8 cellular contexts compared by ENCODE assay signal in genomic region chr11:12111482-12112149, GRCh38. TPM values are rescaled to one million over a fixed set of nuclear protein-coding genes. Genes with fewer than 3 reads are reported as not detected.
A peak's percentile ranks its signal among the peaks of the same experiment; 100 is the strongest.
DNase-seq lines count a peak whose midpoint lies in the region; ATAC-seq, FAIRE-seq and TF ChIP-seq lines count a peak whose summit lies in the region.

No MANE protein-coding gene starts in this region.

- peaks cover 0 to 3% of the 10 kb centered on the region in 2 experiments; a peak in 2 of 5 replicates for H3K27me3 ChIP-seq in HepG2 (ENCODE audit: control insufficient read depth in 1 of 2, insufficient read depth in 2 of 2, low read length in 2 of 2)
- H3K27me3 ChIP-seq in tibial artery, result no peaks in the 10 kb centered on the region

- H3K9ac ChIP-seq in HepG2 (ENCODE audit: insufficient read depth, low read depth, low read length), result no peak overlapping the region

- TF ChIP-seq CTCF in MCF 10A (IDR thresholded peaks at IDR 0.05; ENCODE audit: unreplicated experiment) (no peak), HepG2 (CRISPR knock-in tag; IDR thresholded peaks at IDR 0.05) (no peak), tibial artery (IDR thresholded peaks at IDR 0.05) (peak in 1 of 2 experiments; percentile 3)

- H3K27ac Mint-ChIP-seq in activated CD8-positive, alpha-beta memory T cell treated with anti-CD3 and anti-CD28 coated beads, Interleukin-2, amount 10 ng/mL, durations not matched to agents 7 days and 5 days, result peak overlapping the region; percentile 0
- no peak overlapping the region for H3K27ac Mint-ChIP-seq in MCF 10A (ENCODE audit: low read depth, unreplicated experiment)

- H3K9me3 ChIP-seq in HepG2 (ENCODE audit: low read length), result no peaks in the 10 kb centered on the region
- no peaks in the 10 kb centered on the region for H3K9me3 ChIP-seq in tibial artery

- WGBS in HepG2 (ENCODE audit: low lambda C conversion rate), result 86% methylated on average over 6 of the region's 13 CpGs

- peaks cover 53% of the 10 kb centered on the region for H3K4me1 Mint-ChIP-seq in activated CD8-positive, alpha-beta memory T cell treated with anti-CD3 and anti-CD28 coated beads, Interleukin-2, amount 10 ng/mL, durations not matched to agents 7 days and 5 days
- peaks cover 29% of the 10 kb centered on the region for H3K4me1 Mint-ChIP-seq in MCF 10A (ENCODE audit: insufficient read depth, unreplicated experiment)

- peaks cover 4% of the 10 kb centered on the region for H3K36me3 Mint-ChIP-seq in activated CD8-positive, alpha-beta memory T cell treated with anti-CD3 and anti-CD28 coated beads, Interleukin-2, amount 10 ng/mL, durations not matched to agents 7 days and 5 days
- H3K36me3 Mint-ChIP-seq in MCF 10A (ENCODE audit: insufficient read depth, unreplicated experiment), result peaks cover 17% of the 10 kb centered on the region

- H4K20me1 ChIP-seq in HepG2 (ENCODE audit: insufficient read depth, low read length), result no peaks in the 10 kb centered on the region

- peak overlapping the region; percentile 76 for H3K4me2 ChIP-seq in HepG2 (ENCODE audit: low read depth, low read length)

- no peak for ATAC-seq in activated CD8-positive, alpha-beta memory T cell treated with anti-CD3 and anti-CD28 coated beads, Interleukin-2, amount 10 ng/mL, durations not matched to agents 7 days and 5 days
- ATAC-seq in HepG2 (no peak), HG03432 (IDR thresholded peaks at IDR 0.05; ENCODE audit: unreplicated experiment) (no peak), HG03469 (IDR thresholded peaks at IDR 0.05; ENCODE audit: unreplicated experiment) (no peak)

- no peak overlapping the region for H2AFZ ChIP-seq in HepG2 (ENCODE audit: low read length)

- TF ChIP-seq POLR2A in HepG2 (IDR thresholded peaks at IDR 0.05; ENCODE audit: insufficient read depth in 1 of 2, low read depth in 2 of 2, low read length in 2 of 2), result no peak

- peak overlapping the region in 1 of 3 experiments; percentile 59; a peak in 1 of 6 replicates for H3K4me3 ChIP-seq in HepG2 (replicated peaks in 1 of 3; ENCODE audit: insufficient read depth in 1 of 3, low read depth in 2 of 3, low read length in 3 of 3)
- peak overlapping the region; percentile 89 to 95 for H3K4me3 ChIP-seq in tibial artery

- CTCF ChIA-PET in activated CD8-positive, alpha-beta memory T cell treated with anti-CD3 and anti-CD28 coated beads, Interleukin-2, amount 10 ng/mL, durations not matched to agents 7 days and 5 days (lab: Charles Lee), result interaction anchor here (1.3 kb wide), 1 partner anchor 50 kb away, joined by 4 read pairs; no protein-coding TSS in a partner anchor
- CTCF ChIA-PET in MCF 10A (lab: Yijun Ruan, JAX), result no interaction called here
- CTCF ChIA-PET in HepG2 (lab: Yijun Ruan, JAX; ENCODE audit: low intra/inter-chr PET ratio, low total read pairs), result interaction anchor here (1.3 kb wide), 1 partner anchor 125 kb away, joined by 3 read pairs; no protein-coding TSS in a partner anchor

- no peak for DNase-seq in activated CD8-positive, alpha-beta memory T cell treated with anti-CD3 and anti-CD28 coated beads, Interleukin-2, amount 10 ng/mL, durations not matched to agents 7 days and 5 days
- DNase-seq in activated CD8-positive, alpha-beta memory T cell treated with anti-CD3 and anti-CD28 coated beads, Interleukin-2, amount 50 U/mL, for 48 hours, result no peak
- DNase-seq in MCF 10A (ENCODE audit: unreplicated experiment) (no peak), HepG2 (ENCODE audit: low spot score) (no peak), tibial artery (peak; percentile 41 to 82), mucosa of gallbladder (ENCODE audit: low spot score) (no peak)

- H3K9me3 Mint-ChIP-seq in activated CD8-positive, alpha-beta memory T cell treated with anti-CD3 and anti-CD28 coated beads, Interleukin-2, amount 10 ng/mL, durations not matched to agents 7 days and 5 days (ENCODE audit: low read depth), result no peaks in the 10 kb centered on the region
- no peaks in the 10 kb centered on the region for H3K9me3 Mint-ChIP-seq in MCF 10A (ENCODE audit: unreplicated experiment)

- no peak for FAIRE-seq in HepG2 (lab: Jason Lieb, UNC)

- TF ChIP-seq RAD21 in HepG2 (CRISPR knock-in tag; IDR thresholded peaks at IDR 0.05), result no peak

- H3K27ac ChIP-seq in HepG2 (ENCODE audit: extremely low read length, insufficient read depth, low read length) (no peak overlapping the region), tibial artery (peak overlapping the region; percentile 94 to 99)

- in situ Hi-C loops in HepG2 (cut with HindIII; ENCODE audit: extremely low pct_ligation_motif_present, low pct_unique_long_range_greater_than_20kb), result loop anchor here (10.0 kb wide), 1 partner anchor 123 kb away; no protein-coding TSS in a partner anchor

- intact Hi-C loops in MCF 10A (cut with micrococcal nuclease), result loop anchor here (2.0 to 5.0 kb wide), 2 partner anchors 65 to 179 kb away; no protein-coding TSS in a partner anchor
- intact Hi-C loops in HepG2 (cut with micrococcal nuclease; ENCODE audit: unreplicated experiment), result loop anchor here (10.0 kb wide), 1 partner anchor 57 kb away; no protein-coding TSS in a partner anchor
- intact Hi-C loops in tibial artery (cut with DNase I; ENCODE audit: low total_unique reads), result loop anchor here (2.0 kb wide), 1 partner anchor 51 kb away; no protein-coding TSS in a partner anchor

- H3K4me1 ChIP-seq in HepG2 (ENCODE audit: insufficient read depth, low read length) (peaks cover 26% of the 10 kb centered on the region), tibial artery (peaks cover 0 to 61% (median 34%) of the 10 kb centered on the region in 4 donors)

- TF ChIP-seq EP300 in HepG2 (IDR thresholded peaks at IDR 0.05; ENCODE audit: low read depth in 2 of 2, low read length in 2 of 2) (no peak), HepG2 (CRISPR knock-in tag; IDR thresholded peaks at IDR 0.05; ENCODE audit: borderline replicate concordance) (no peak)

- H3K79me2 ChIP-seq in HepG2 (ENCODE audit: insufficient read depth, low read length), result no peaks in the 10 kb centered on the region

- H3K36me3 ChIP-seq in HepG2 (replicated peaks in 1 of 2; ENCODE audit: control insufficient read depth in 1 of 2, insufficient read depth in 2 of 2, low read length in 2 of 2) (no peaks in the 10 kb centered on the region), tibial artery (no peaks in the 10 kb centered on the region)

- no peaks in the 10 kb centered on the region for H3K27me3 Mint-ChIP-seq in activated CD8-positive, alpha-beta memory T cell treated with anti-CD3 and anti-CD28 coated beads, Interleukin-2, amount 10 ng/mL, durations not matched to agents 7 days and 5 days
- no peaks in the 10 kb centered on the region for H3K27me3 Mint-ChIP-seq in MCF 10A (ENCODE audit: insufficient read depth, unreplicated experiment)

- BruUV-seq in MCF 10A (replicated peaks; lab: Mats Ljungman, UMichigan) (TSS peak; percentile 30), HepG2 (replicated peaks; lab: Mats Ljungman, UMichigan) (no TSS peak)

- POLR2A ChIA-PET in MCF 10A (lab: Yijun Ruan, JAX) (interaction anchor here (0.6 to 7.2 kb wide), 13 partner anchors 13 to 1302 kb away, joined by 3 to 79 read pairs (median 4); no protein-coding TSS in a partner anchor), HepG2 (lab: Yijun Ruan, JAX) (no interaction called here)

- H3K4me3 Mint-ChIP-seq in activated CD8-positive, alpha-beta memory T cell treated with anti-CD3 and anti-CD28 coated beads, Interleukin-2, amount 10 ng/mL, durations not matched to agents 7 days and 5 days, result peak overlapping the region; percentile 80
- H3K4me3 Mint-ChIP-seq in MCF 10A (ENCODE audit: unreplicated experiment), result peak overlapping the region; percentile 79

TF ChIP-seq in HepG2, 621 proteins besides CTCF, POLR2A, EP300 and RAD21 (continues in another document):
- TF ChIP-seq ZNF550 (CRISPR knock-in tag; IDR thresholded peaks at IDR 0.05; ENCODE audit: borderline replicate concordance) (no peak), RARG (CRISPR knock-in tag; IDR thresholded peaks at IDR 0.05; ENCODE audit: low read depth) (no peak), CENPBD1 (CRISPR knock-in tag; IDR thresholded peaks at IDR 0.05; ENCODE audit: borderline replicate concordance, low read depth) (no peak), HDAC1 (CRISPR knock-in tag; IDR thresholded peaks at IDR 0.05) (no peak), NPAS2 (CRISPR knock-in tag; IDR thresholded peaks at IDR 0.05; ENCODE audit: borderline replicate concordance) (no peak), TCF12 (IDR thresholded peaks at IDR 0.05) (no peak), TCF12 (CRISPR knock-in tag; IDR thresholded peaks at IDR 0.05) (no peak), ZSCAN31 (CRISPR knock-in tag; IDR thresholded peaks at IDR 0.05; ENCODE audit: low read depth) (no peak), ZNF777 (CRISPR knock-in tag; IDR thresholded peaks at IDR 0.05) (no peak)

RNA-seq across cellular contexts. Expression of gene MICAL2, which starts 1.2 kb away (rescaled TPM):
- 100 to 1,000 TPM; 120 to 168 TPM for total RNA-seq in activated CD8-positive, alpha-beta memory T cell treated with anti-CD3 and anti-CD28 coated beads, Interleukin-2, amount 10 ng/mL, durations not matched to agents 7 days and 5 days
- total RNA-seq in MCF 10A (2022) (151 and 154 TPM in 2 replicates), HepG2 (2016; rRNA removed; fragmentation: Illumina TruSeq; extraction: Trizol) (1.1 and 1.4 TPM in 2 replicates), mucosa of gallbladder (158 TPM)
- 0.18 and 0.51 TPM in 2 replicates for total RNA-seq in HepG2 (2016; cell fraction: cytosol; rRNA removed; fragmentation: Illumina TruSeq; extraction: Trizol; ENCODE audit: low read depth)
- total RNA-seq in HepG2 (2016; cell fraction: insoluble cytoplasmic fraction; rRNA removed; fragmentation: Illumina TruSeq; extraction: Trizol), result 1.1 and 1.7 TPM in 2 replicates
- total RNA-seq in HepG2 (2016; cell fraction: membrane; rRNA removed; fragmentation: Illumina TruSeq; extraction: Trizol), result 1.1 and 1.3 TPM in 2 replicates
- 1.6 and 3.7 TPM in 2 replicates for total RNA-seq in HepG2 (2016; cell fraction: nucleus; rRNA removed; fragmentation: Illumina TruSeq; extraction: Trizol)
- polyA plus RNA-seq in HepG2 (2011; rRNA removed), result 0.59 and 0.78 TPM in 2 replicates
- 0.46 and 0.50 TPM in 2 replicates for polyA plus RNA-seq in HepG2 (2011; cell fraction: cytosol; rRNA removed)
- 0.61 and 0.97 TPM in 2 replicates for polyA plus RNA-seq in HepG2 (2011; cell fraction: nucleus; rRNA removed)
- 0.48 and 1.6 TPM in 2 replicates for polyA plus RNA-seq in HepG2 (2012)
- 0.29 and 0.53 TPM in 2 replicates for polyA plus RNA-seq in HepG2 (2016; cell fraction: cytosol; fragmentation: Illumina TruSeq; extraction: Trizol; ENCODE audit: low read depth)
- polyA plus RNA-seq in HepG2 (2016; cell fraction: insoluble cytoplasmic fraction; fragmentation: Illumina TruSeq; extraction: Trizol; ENCODE audit: low read depth), result 0.73 and 1.3 TPM in 2 replicates
- polyA plus RNA-seq in HepG2 (2016; cell fraction: membrane; fragmentation: Illumina TruSeq; extraction: Trizol; ENCODE audit: low read depth), result 0.34 and 0.39 TPM in 2 replicates
- 1.2 and 2.1 TPM in 2 replicates for polyA plus RNA-seq in HepG2 (2016; cell fraction: nucleus; fragmentation: Illumina TruSeq; extraction: Trizol; ENCODE audit: insufficient read depth, low read depth)
- polyA minus RNA-seq in HepG2 (2011; rRNA and poly(A)+ RNA removed; ENCODE audit: low replicate concordance), result 1.6 and 8.6 TPM in 2 replicates
- 0.70 and 2.7 TPM in 2 replicates for polyA minus RNA-seq in HepG2 (2011; cell fraction: cytosol; rRNA and poly(A)+ RNA removed)
- polyA minus RNA-seq in HepG2 (2011; cell fraction: nucleus; rRNA and poly(A)+ RNA removed), result 2.4 and 3.5 TPM in 2 replicates

Comparison
In these comparisons a context has a peak if more than half of its experiments do, and no peak if none do; other contexts are left out.
1. DNase-seq: peak in tibial artery (2 of 2); none in activated CD8-positive, alpha-beta memory T cell treated with anti-CD3 and anti-CD28 coated beads, Interleukin-2, amount 10 ng/mL, durations not matched to agents 7 days and 5 days (single experiment), activated CD8-positive, alpha-beta memory T cell treated with anti-CD3 and anti-CD28 coated beads, Interleukin-2, amount 50 U/mL, for 48 hours (single experiment), MCF 10A (single experiment), HepG2 (single experiment) and mucosa of gallbladder (single experiment).
2. RNA of gene MICAL2, which starts 1.2 kb away (total RNA-seq): 120 to 168 TPM in activated CD8-positive, alpha-beta memory T cell treated with anti-CD3 and anti-CD28 coated beads, Interleukin-2, amount 10 ng/mL, durations not matched to agents 7 days and 5 days, 158 TPM in mucosa of gallbladder (single experiment) and 151 to 154 TPM in MCF 10A; 0.18 to 3.7 TPM in HepG2; every median in the first group is over 10 times any median in the second.